In the genomic region with DNA sequence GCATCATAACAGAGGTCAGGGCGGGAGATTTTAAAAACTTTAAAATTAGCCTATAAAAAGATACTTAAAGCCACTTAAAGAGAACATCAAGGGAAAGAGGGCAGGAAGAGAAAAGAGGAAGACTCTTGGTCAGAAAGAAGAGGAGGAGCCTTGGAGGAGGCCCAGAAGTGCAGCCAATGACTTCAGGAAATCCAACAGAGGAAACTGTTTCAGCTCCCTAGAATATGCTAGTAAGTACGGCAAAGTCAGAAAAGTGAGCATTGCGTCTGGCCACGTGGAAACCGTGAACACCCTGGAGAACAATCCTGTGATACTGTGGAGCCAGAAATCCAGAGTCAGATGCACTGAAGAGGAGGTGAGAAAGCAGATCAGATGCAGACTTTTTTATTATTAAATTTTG, we compare ENCODE assay signal across 17 cellular contexts. TPM values are rescaled to one million over a fixed set of nuclear protein-coding genes. Genes with fewer than 3 reads are reported as not detected.
A peak's percentile ranks its signal among the peaks of the same experiment; 100 is the strongest.
DNase-seq lines count a peak whose midpoint lies in the region; ATAC-seq and TF ChIP-seq lines count a peak whose summit lies in the region.
"Had no signal": no experiment of that assay in that cellular context is flagged by ENCODE, and none has a peak within 500 bp of the region (broad histone marks: within the 10 kb centered on the region; RNA-seq: fewer than 3 reads in every experiment).

No MANE protein-coding gene starts in this region.

- POLR2A ChIA-PET in Caco-2 (lab: Charles Lee) = no interaction called here

- no peaks in the 10 kb centered on the region for H3K27me3 ChIP-seq in Caco-2 (replicated peaks; ENCODE audit: control insufficient read depth, insufficient read depth, low read length)

- peaks cover 2% of the 10 kb centered on the region for H3K36me3 ChIP-seq in Caco-2 (ENCODE audit: control insufficient read depth, insufficient read depth, low read length)

- H3K4me3 ChIP-seq in Caco-2 (ENCODE audit: low read depth, low read length) = no peak overlapping the region
- H3K4me3 ChIP-seq: coronary artery had no signal

- no peaks in the 10 kb centered on the region for H3K27me3 Mint-ChIP-seq in Caco-2 (ENCODE audit: insufficient read depth, unreplicated experiment)
- peaks cover 2% of the 10 kb centered on the region for H3K27me3 Mint-ChIP-seq in brain

- H3K4me3 Mint-ChIP-seq in Caco-2 (ENCODE audit: unreplicated experiment) (no peak overlapping the region), brain (no peak overlapping the region)
- H3K4me3 Mint-ChIP-seq: activated CD4-positive, alpha-beta T cell treated with anti-CD3 and anti-CD28 coated beads for 36 hours had no signal

- BruUV-seq in Caco-2 (replicated peaks; lab: Mats Ljungman, UMichigan) = no TSS peak

- peaks cover 14% of the 10 kb centered on the region for H3K36me3 Mint-ChIP-seq in Caco-2 (ENCODE audit: insufficient read depth, unreplicated experiment)
- peaks cover 23% of the 10 kb centered on the region for H3K36me3 Mint-ChIP-seq in brain

- intact Hi-C loops in Caco-2 (cut with micrococcal nuclease; ENCODE audit: unreplicated experiment) = no loop called here

- H3K27ac Mint-ChIP-seq in Caco-2 (ENCODE audit: unreplicated experiment) = peak overlapping the region; percentile 36
- peak overlapping the region in 3 of 5 experiments; percentile 2 to 56 (median 17) for H3K27ac Mint-ChIP-seq in brain
- H3K27ac Mint-ChIP-seq: activated CD4-positive, alpha-beta T cell treated with anti-CD3 and anti-CD28 coated beads for 36 hours had no signal

- peaks cover 5% of the 10 kb centered on the region; the same call in 1 of the 2 replicates for H3K9me3 ChIP-seq in Caco-2

- TF ChIP-seq CTCF in Caco-2 (IDR thresholded peaks at IDR 0.05; ENCODE audit: insufficient read depth in 1 of 2, low read depth in 1 of 2, low read length in 1 of 2, severe bottlenecking in 1 of 2, unreplicated experiment in 1 of 2) (no peak), brain (conservative IDR thresholded peaks at IDR 0.05) (no peak)

- H3K4me1 ChIP-seq in Caco-2 = no peaks in the 10 kb centered on the region; the same call in 1 of the 2 replicates

- CTCF ChIA-PET in Caco-2 (lab: Charles Lee) = no interaction called here

- H3K9me3 Mint-ChIP-seq in Caco-2 (ENCODE audit: unreplicated experiment) (no peaks in the 10 kb centered on the region), brain (peaks cover 3 to 14% (median 7%) of the 10 kb centered on the region in 5 experiments)

- ATAC-seq in GM21825 (IDR thresholded peaks at IDR 0.05; ENCODE audit: unreplicated experiment) = no peak
- ATAC-seq: activated CD4-positive, alpha-beta T cell treated with anti-CD3 and anti-CD28 coated beads for 36 hours; HCT116 had no signal

- DNase-seq in Caco-2 (no peak), MV-4-11 (lab: John Stamatoyannopoulos, UW) (peak; percentile 83), midbrain (lab: John Stamatoyannopoulos, UW) (peak; percentile 24), NCI-H2171 treated with DMSO at 0.1 percent for 48 hours (lab: John Stamatoyannopoulos, UW) (no peak)
- no peak for DNase-seq in stimulated activated naive CD4-positive, alpha-beta T cell treated with Interleukin-2 at 50 U/mL for 16 hours (lab: John Stamatoyannopoulos, UW)
- DNase-seq: activated CD4-positive, alpha-beta T cell treated with anti-CD3 and anti-CD28 coated beads for 36 hours; activated gamma-delta T cell; DMS153; NCI-H1092; NCI-H2107; occipital lobe; stimulated activated CD4-positive, alpha-beta T cell treated with anti-CD3 and anti-CD28 coated beads, Interleukin-2, amount 100 ng/mL, for 24 hours; T-helper 1 cell had no signal

- H3K4me1 Mint-ChIP-seq in Caco-2 (ENCODE audit: low read depth, unreplicated experiment) = peaks cover 21% of the 10 kb centered on the region
- H3K4me1 Mint-ChIP-seq in brain = peaks cover 46% of the 10 kb centered on the region

RNA-seq across cellular contexts. Expression of a gene that starts 22.5 kb away (rescaled TPM):
- 39.9 and 41.9 TPM in 2 replicates for total RNA-seq in Caco-2 (2022)
- polyA plus RNA-seq in brain (ENCODE audit: insufficient read depth, low read depth, low replicate concordance) = 18.2 TPM

Comparison
In these comparisons a context has a peak if more than half of its experiments do, and no peak if none do; other contexts are left out.
1. DNase-seq: peak in MV-4-11 (single experiment) and midbrain (single experiment); none in Caco-2 (0 of 2), NCI-H2171 treated with DMSO at 0.1 percent for 48 hours (single experiment) and stimulated activated naive CD4-positive, alpha-beta T cell treated with Interleukin-2 at 50 U/mL for 16 hours (single experiment).